ENCODE assay signal across 22 cellular contexts in genomic region chr15:76566276-76566675, GRCh38.
DNase-seq lines count a peak whose midpoint lies in the region; ATAC-seq and TF ChIP-seq lines count a peak whose summit lies in the region.
"Had no signal": no experiment of that assay in that cellular context is flagged by ENCODE, and none has a peak within 500 bp of the region (broad histone marks: within the 10 kb centered on the region; RNA-seq: fewer than 3 reads in every experiment).

No MANE protein-coding gene starts in this region.

- TF ChIP-seq CTCF in astrocyte of the spinal cord (IDR thresholded peaks at IDR 0.05; ENCODE audit: low read depth, low read length) = no peak

- no peak for ATAC-seq in HG02571 (IDR thresholded peaks at IDR 0.05; ENCODE audit: unreplicated experiment)
- ATAC-seq: activated CD8-positive, alpha-beta T cell treated with anti-CD3 and anti-CD28 coated beads, Interleukin-2, amount 10 ng/mL, durations not matched to agents 7 days and 5 days; activated T-cell treated with anti-CD3 and anti-CD28 coated beads, Interleukin-2, amount 50 U/mL, for 4 hours; foreskin keratinocyte had no signal

- peak; percentile 18 for DNase-seq in NCI-H510A treated with DMSO at 0.1 percent for 48 hours (lab: John Stamatoyannopoulos, UW)
- no peak for DNase-seq in NCI-H510A (lab: John Stamatoyannopoulos, UW)
- DNase-seq in NCI-H2081 treated with DMSO at 0.1 percent for 48 hours (lab: John Stamatoyannopoulos, UW) = peak; percentile 43
- DNase-seq in astrocyte of the spinal cord (ENCODE audit: low read depth, low spot score) = peak; percentile 52
- DNase-seq in activated gamma-delta T cell (lab: John Stamatoyannopoulos, UW) = no peak
- no peak for DNase-seq in central memory CD4-positive, alpha-beta T cell
- no peak for DNase-seq in HPDE6-E6E7 (ENCODE audit: extremely low spot score)
- DNase-seq: activated B cell treated with CpG ODN at 0.5 μM for 24 hours; activated CD8-positive, alpha-beta T cell treated with anti-CD3 and anti-CD28 coated beads, Interleukin-2, amount 10 ng/mL, durations not matched to agents 7 days and 5 days; activated naive CD4-positive, alpha-beta T cell treated with anti-CD3 and anti-CD28 coated beads, Interleukin-2, amount 10 ng/mL, durations not matched to agents 7 days and 5 days; activated T-cell treated with anti-CD3 and anti-CD28 coated beads, Interleukin-2, amount 50 U/mL, for 4 hours; aorta; CD4-positive, alpha-beta T cell; colonic mucosa; DMS79 treated with DMSO at 0.1 percent for 48 hours; endodermal cell; foreskin keratinocyte; hypothalamus; NCI-H187; SK-N-SH had no signal

- H3K4me3 ChIP-seq in astrocyte of the spinal cord (ENCODE audit: low read depth, low read length) = no peak overlapping the region
- H3K4me3 ChIP-seq: colonic mucosa, right atrium auricular region had no signal

- in situ Hi-C loops in astrocyte of the spinal cord (cut with HindIII; ENCODE audit: low sequenced_read_pairs) = no loop called here

Comparison
In these comparisons a context has a peak if more than half of its experiments do, and no peak if none do; other contexts are left out.
1. DNase-seq: peak in NCI-H510A treated with DMSO at 0.1 percent for 48 hours (single experiment), NCI-H2081 treated with DMSO at 0.1 percent for 48 hours (single experiment) and astrocyte of the spinal cord (single experiment); none in NCI-H510A (single experiment), activated gamma-delta T cell (single experiment), central memory CD4-positive, alpha-beta T cell (single experiment) and HPDE6-E6E7 (single experiment).